ENCODE assay signal across 10 cellular contexts in the genomic region with DNA sequence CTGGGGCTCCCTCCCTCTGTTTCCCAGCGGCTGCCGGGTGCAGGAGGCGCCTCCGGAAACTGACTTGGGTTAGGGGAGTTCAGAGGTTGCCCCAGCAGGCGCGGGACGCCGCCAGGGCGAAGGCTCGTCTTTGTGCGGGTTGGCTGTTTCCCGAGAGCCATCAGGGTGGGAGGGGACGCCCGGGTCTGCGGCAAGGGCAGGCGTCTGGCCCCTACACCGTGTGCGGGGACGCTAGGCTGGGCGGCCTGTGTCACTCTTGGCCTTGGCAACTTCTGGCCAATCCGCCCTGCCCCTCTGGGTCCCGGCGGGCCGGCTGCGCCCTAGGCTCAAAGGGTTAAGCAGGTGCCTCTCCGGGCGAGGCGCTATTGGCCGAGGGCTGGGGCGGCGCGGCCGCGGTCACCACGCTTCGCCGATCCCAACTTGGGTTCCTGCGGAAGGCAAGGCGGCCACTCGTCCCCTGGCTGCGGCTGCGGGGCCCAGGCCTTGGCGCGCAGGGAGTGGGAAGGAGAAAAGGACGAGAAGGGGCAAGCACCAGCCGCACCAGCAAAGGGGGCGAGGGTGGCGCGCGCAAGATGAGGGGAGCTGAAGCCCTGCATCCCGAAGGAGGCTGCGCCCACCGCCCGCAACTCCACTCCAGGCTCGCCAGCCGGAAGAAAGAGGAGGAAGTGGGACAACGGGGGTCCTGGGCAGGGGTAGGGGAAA. TPM values are rescaled to one million over a fixed set of nuclear protein-coding genes. Genes with fewer than 3 reads are reported as not detected.
DNase-seq lines count a peak whose midpoint lies in the region; ATAC-seq and TF ChIP-seq lines count a peak whose summit lies in the region.
"Had no signal": no experiment of that assay in that cellular context is flagged by ENCODE, and none has a peak within 500 bp of the region (broad histone marks: within the 10 kb centered on the region; RNA-seq: fewer than 3 reads in every experiment).

No MANE protein-coding gene starts in this region.

- no peak overlapping the region for H3K27ac Mint-ChIP-seq in osteocyte (ENCODE audit: unreplicated experiment)
- H3K27ac Mint-ChIP-seq: T-helper 1 cell treated with Interleukin-12 subunit alpha and Interleukin-12 subunit beta and Interleukin-4 antibody, amounts not matched to agents 30 μg/mL and 1 μg/mL, for 36 hours had no signal

- intact Hi-C loops in left ventricle myocardium superior (cut with micrococcal nuclease): no loop called here

- no peaks in the 10 kb centered on the region for H3K9me3 ChIP-seq in WERI-Rb-1 (ENCODE audit: severe bottlenecking)

- H3K27me3 ChIP-seq in ACC112 (ENCODE audit: insufficient read depth, low read length): peaks cover 88% of the 10 kb centered on the region
- peaks cover 50% of the 10 kb centered on the region for H3K27me3 ChIP-seq in WERI-Rb-1 (ENCODE audit: insufficient read depth, low read depth, severe bottlenecking)

- no peaks in the 10 kb centered on the region for H3K79me2 ChIP-seq in ACC112 (ENCODE audit: control insufficient read depth, insufficient read depth, low read length, unreplicated experiment)

- no peak overlapping the region for H3K27ac ChIP-seq in ACC112 (ENCODE audit: low read depth, low read length)
- no peak overlapping the region for H3K27ac ChIP-seq in WERI-Rb-1

- H3K36me3 Mint-ChIP-seq in osteocyte (ENCODE audit: unreplicated experiment): no peaks in the 10 kb centered on the region

- peaks cover 81% of the 10 kb centered on the region for H3K27me3 Mint-ChIP-seq in osteocyte (ENCODE audit: unreplicated experiment)

- no peaks in the 10 kb centered on the region for H3K9me3 Mint-ChIP-seq in osteocyte (ENCODE audit: unreplicated experiment)
- H3K9me3 Mint-ChIP-seq: T-helper 1 cell treated with Interleukin-12 subunit alpha and Interleukin-12 subunit beta and Interleukin-4 antibody, amounts not matched to agents 30 μg/mL and 1 μg/mL, for 36 hours had no signal

- DNase-seq in WERI-Rb-1: peak; percentile 19
- DNase-seq in left ventricle myocardium superior: peak; percentile 50
- DNase-seq in osteocyte (ENCODE audit: extremely low spot score, unreplicated experiment): no peak
- DNase-seq in ACHN: no peak
- no peak for DNase-seq in SKM-1 (lab: John Stamatoyannopoulos, UW; ENCODE audit: unreplicated experiment)
- DNase-seq in CD1c-positive myeloid dendritic cell (ENCODE audit: extremely low spot score): no peak
- no peak for DNase-seq in activated CD4-positive, alpha-beta T cell treated with anti-CD3 and anti-CD28 coated beads, Interleukin-2, amount 50 U/mL, for 4 hours
- DNase-seq: NCI-H1930 had no signal

- TF ChIP-seq CTCF in WERI-Rb-1 (IDR thresholded peaks at IDR 0.05; ENCODE audit: low read depth, low read length) (no peak), osteocyte (IDR thresholded peaks at IDR 0.05) (no peak)

- H3K4me1 ChIP-seq in ACC112 (ENCODE audit: control insufficient read depth, insufficient read depth, low read length, unreplicated experiment): peaks cover 6% of the 10 kb centered on the region

- H3K4me1 Mint-ChIP-seq in osteocyte (ENCODE audit: unreplicated experiment): peaks cover 20% of the 10 kb centered on the region

- peak overlapping the region; percentile 74 for H2AFZ ChIP-seq in ACC112 (ENCODE audit: low read length, unreplicated experiment)

- H3K4me3 ChIP-seq in ACC112 (ENCODE audit: low read depth, low read length): peak overlapping the region; percentile 80
- peak overlapping the region; percentile 46 for H3K4me3 ChIP-seq in WERI-Rb-1 (ENCODE audit: low read depth, low read length)

- ATAC-seq in left ventricle myocardium superior: peak; percentile 75

- in situ Hi-C loops in ACHN (cut with HindIII; ENCODE audit: low pct_ligation_motif_present, low pct_unique_long_range_greater_than_20kb, low sequenced_read_pairs): no loop called here

- no peaks in the 10 kb centered on the region for H3K36me3 ChIP-seq in ACC112 (ENCODE audit: insufficient read depth, low read length)
- H3K36me3 ChIP-seq in WERI-Rb-1: no peaks in the 10 kb centered on the region

- H3K4me3 Mint-ChIP-seq in osteocyte (ENCODE audit: unreplicated experiment): peak overlapping the region; percentile 74
- H3K4me3 Mint-ChIP-seq: T-helper 1 cell treated with Interleukin-12 subunit alpha and Interleukin-12 subunit beta and Interleukin-4 antibody, amounts not matched to agents 30 μg/mL and 1 μg/mL, for 36 hours had no signal

RNA-seq across cellular contexts. Expression of a gene that starts 5.6 kb away (rescaled TPM):
- total RNA-seq in left ventricle myocardium superior: 1.1 TPM
- 2.4 and 3.3 TPM in 2 replicates for total RNA-seq in osteocyte

Comparison
In these comparisons a context has a peak if more than half of its experiments do, and no peak if none do; other contexts are left out.
1. DNase-seq: peak in WERI-Rb-1 (single experiment) and left ventricle myocardium superior (single experiment); none in osteocyte (single experiment), ACHN (single experiment), SKM-1 (single experiment), CD1c-positive myeloid dendritic cell (single experiment) and activated CD4-positive, alpha-beta T cell treated with anti-CD3 and anti-CD28 coated beads, Interleukin-2, amount 50 U/mL, for 4 hours (0 of 2).